Comparison of ENCODE assay signal across 8 cellular contexts in genomic region chr2:120520929-120521912, GRCh38.
DNase-seq lines count a peak whose midpoint lies in the region; ATAC-seq and TF ChIP-seq lines count a peak whose summit lies in the region.

No MANE protein-coding gene starts in this region.

- H3K4me1 ChIP-seq in gastroesophageal sphincter: peaks cover 0 to 4% (median 0%) of the 10 kb centered on the region in 3 donors

- DNase-seq in activated CD4-positive, alpha-beta T cell treated with anti-CD3 and anti-CD28 coated beads for 48 hours: peak; percentile 63
- DNase-seq in activated CD4-positive, alpha-beta T cell treated with anti-CD3 and anti-CD28 coated beads for 4 hours: no peak
- DNase-seq in UCSD-AML1 (lab: John Stamatoyannopoulos, UW; ENCODE audit: unreplicated experiment) (peak; percentile 52), retinal pigment epithelial cell (ENCODE audit: low read depth) (no peak), GM19240 (ENCODE audit: insufficient read length, low spot score) (no peak), NCI-H446 treated with DMSO at 0.1 percent for 48 hours (lab: John Stamatoyannopoulos, UW) (no peak)

- no peak for TF ChIP-seq POLR2A in gastroesophageal sphincter (IDR thresholded peaks at IDR 0.05)

- H3K4me3 ChIP-seq in gastroesophageal sphincter: no peak overlapping the region
- no peak overlapping the region for H3K4me3 ChIP-seq in retinal pigment epithelial cell (ENCODE audit: low read length)

- no peaks in the 10 kb centered on the region for H3K36me3 ChIP-seq in gastroesophageal sphincter

- ATAC-seq in gastroesophageal sphincter: no peak

- 39 to 48% methylated on average over 4 to 8 of the region's 13 CpGs for WGBS in gastroesophageal sphincter (ENCODE audit: low coverage in 1 of 2), 2 donors

- H3K27me3 ChIP-seq in gastroesophageal sphincter: peaks cover 64% of the 10 kb centered on the region

- TF ChIP-seq EP300 in gastroesophageal sphincter (IDR thresholded peaks at IDR 0.05): no peak

- H3K27ac ChIP-seq in gastroesophageal sphincter: no peak overlapping the region

- TF ChIP-seq CTCF in LNCAP (IDR thresholded peaks at IDR 0.05) (peak; percentile 91), gastroesophageal sphincter (IDR thresholded peaks at IDR 0.05) (peak in 3 of 4 experiments; percentile 12 to 59 (median 26)), retinal pigment epithelial cell (conservative IDR thresholded peaks at IDR 0.05; ENCODE audit: low read depth, low read length) (peak; percentile 97)

- H3K9me3 ChIP-seq in gastroesophageal sphincter: no peaks in the 10 kb centered on the region

Comparison
In these comparisons a context has a peak if more than half of its experiments do, and no peak if none do; other contexts are left out.
1. DNase-seq: peak in activated CD4-positive, alpha-beta T cell treated with anti-CD3 and anti-CD28 coated beads for 48 hours (single experiment) and UCSD-AML1 (single experiment); none in activated CD4-positive, alpha-beta T cell treated with anti-CD3 and anti-CD28 coated beads for 4 hours (0 of 2), retinal pigment epithelial cell (single experiment), GM19240 (single experiment) and NCI-H446 treated with DMSO at 0.1 percent for 48 hours (single experiment).
2. CTCF ChIP-seq: peak in every context shown above with its lines; median percentile 97 in retinal pigment epithelial cell; 91 in LNCAP; 26 in gastroesophageal sphincter.